ENCODE assay signal across 8 cellular contexts in genomic region chr9:13279284-13280162, GRCh38. TPM values are rescaled to one million over a fixed set of nuclear protein-coding genes. Genes with fewer than 3 reads are reported as not detected.
DNase-seq lines count a peak whose midpoint lies in the region; ATAC-seq and TF ChIP-seq lines count a peak whose summit lies in the region.

A gene with protein sequence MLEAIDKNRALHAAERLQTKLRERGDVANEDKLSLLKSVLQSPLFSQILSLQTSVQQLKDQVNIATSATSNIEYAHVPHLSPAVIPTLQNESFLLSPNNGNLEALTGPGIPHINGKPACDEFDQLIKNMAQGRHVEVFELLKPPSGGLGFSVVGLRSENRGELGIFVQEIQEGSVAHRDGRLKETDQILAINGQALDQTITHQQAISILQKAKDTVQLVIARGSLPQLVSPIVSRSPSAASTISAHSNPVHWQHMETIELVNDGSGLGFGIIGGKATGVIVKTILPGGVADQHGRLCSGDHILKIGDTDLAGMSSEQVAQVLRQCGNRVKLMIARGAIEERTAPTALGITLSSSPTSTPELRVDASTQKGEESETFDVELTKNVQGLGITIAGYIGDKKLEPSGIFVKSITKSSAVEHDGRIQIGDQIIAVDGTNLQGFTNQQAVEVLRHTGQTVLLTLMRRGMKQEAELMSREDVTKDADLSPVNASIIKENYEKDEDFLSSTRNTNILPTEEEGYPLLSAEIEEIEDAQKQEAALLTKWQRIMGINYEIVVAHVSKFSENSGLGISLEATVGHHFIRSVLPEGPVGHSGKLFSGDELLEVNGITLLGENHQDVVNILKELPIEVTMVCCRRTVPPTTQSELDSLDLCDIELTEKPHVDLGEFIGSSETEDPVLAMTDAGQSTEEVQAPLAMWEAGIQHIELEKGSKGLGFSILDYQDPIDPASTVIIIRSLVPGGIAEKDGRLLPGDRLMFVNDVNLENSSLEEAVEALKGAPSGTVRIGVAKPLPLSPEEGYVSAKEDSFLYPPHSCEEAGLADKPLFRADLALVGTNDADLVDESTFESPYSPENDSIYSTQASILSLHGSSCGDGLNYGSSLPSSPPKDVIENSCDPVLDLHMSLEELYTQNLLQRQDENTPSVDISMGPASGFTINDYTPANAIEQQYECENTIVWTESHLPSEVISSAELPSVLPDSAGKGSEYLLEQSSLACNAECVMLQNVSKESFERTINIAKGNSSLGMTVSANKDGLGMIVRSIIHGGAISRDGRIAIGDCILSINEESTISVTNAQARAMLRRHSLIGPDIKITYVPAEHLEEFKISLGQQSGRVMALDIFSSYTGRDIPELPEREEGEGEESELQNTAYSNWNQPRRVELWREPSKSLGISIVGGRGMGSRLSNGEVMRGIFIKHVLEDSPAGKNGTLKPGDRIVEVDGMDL (N-terminal part only) (minus strand): TSS chr9:13279692. CDS start chr9:13250315, 29,377 bp downstream.

- POLR2A ChIA-PET in BJ (lab: Charles Lee) = no interaction called here

- TF ChIP-seq POLR2A in heart left ventricle (IDR thresholded peaks at IDR 0.05) = peak; percentile 49 to 50

- H3K9ac ChIP-seq in parathyroid adenoma = no peak within 1 kb of the TSS

- H2AFZ ChIP-seq in parathyroid adenoma = peak within 1 kb of the TSS; percentile 65

- H3K27ac ChIP-seq in heart left ventricle (peak within 1 kb of the TSS; percentile 90 to 98 (median 96)), parathyroid adenoma (peak within 1 kb of the TSS; percentile 56)

- H3K27me3 ChIP-seq in BJ (ENCODE audit: control insufficient read depth, insufficient read depth, low read length) = no peaks in the 10 kb centered on the region
- H3K27me3 ChIP-seq in heart left ventricle = peaks cover 0 to 4% (median 0%) of the 10 kb centered on the region in 9 donors
- no peaks in the 10 kb centered on the region for H3K27me3 ChIP-seq in parathyroid adenoma (ENCODE audit: control insufficient read depth, insufficient read depth, low read length)

- WGBS in heart left ventricle, 4 donors = 3 to 9% (median 5%) methylated on average over 29 to 82 of the region's 82 CpGs

- ATAC-seq in heart left ventricle (peak; percentile 66 to 93 (median 80)), GM18498 (IDR thresholded peaks at IDR 0.05; ENCODE audit: unreplicated experiment) (no peak), HG02610 (IDR thresholded peaks at IDR 0.05; ENCODE audit: unreplicated experiment) (no peak)
- ATAC-seq in activated CD4-positive, CD25-positive, alpha-beta regulatory T cell treated with anti-CD3 and anti-CD28 coated beads, Interleukin-2, amount 50 U/mL, for 24 hours = no peak

- no peak for DNase-seq in BJ (ENCODE audit: low read depth)
- DNase-seq in NCI-H1092 treated with DMSO at 0.1 percent for 48 hours (lab: John Stamatoyannopoulos, UW) = peak; percentile 88
- peak; percentile 78 for DNase-seq in amniotic epithelial cell (ENCODE audit: low read depth)
- peak; percentile 75 to 83 (median 82) for DNase-seq in heart left ventricle

- intact Hi-C loops in heart left ventricle (cut with DNase I) = loop anchor here in 4 of 10 donors (2.0 to 10.0 kb wide), 3 partner anchors 65 to 77 kb away; no protein-coding TSS in a partner anchor

- H3K4me1 ChIP-seq in heart left ventricle (peaks cover under 1 to 36% (median 18%) of the 10 kb centered on the region in 12 donors), parathyroid adenoma (no peaks in the 10 kb centered on the region)

- H3K36me3 ChIP-seq in BJ (ENCODE audit: control insufficient read depth, insufficient read depth, low read length) (no peaks in the 10 kb centered on the region), heart left ventricle (no peaks in the 10 kb centered on the region), parathyroid adenoma (ENCODE audit: control insufficient read depth, insufficient read depth, low read length) (no peaks in the 10 kb centered on the region)

- CTCF ChIA-PET in BJ (lab: Yijun Ruan, JAX) = no interaction called here

- peak within 1 kb of the TSS; percentile 73 for H3K4me3 ChIP-seq in BJ (ENCODE audit: low read depth, low read length)
- H3K4me3 ChIP-seq in heart left ventricle = peak within 1 kb of the TSS; percentile 53 to 83 (median 75)
- peak within 1 kb of the TSS; percentile 77 for H3K4me3 ChIP-seq in parathyroid adenoma (ENCODE audit: low read depth, low read length)

- H3K79me2 ChIP-seq in parathyroid adenoma = no peaks in the 10 kb centered on the region

- H3K9me3 ChIP-seq in heart left ventricle (no peaks in the 10 kb centered on the region), parathyroid adenoma (ENCODE audit: control insufficient read depth, low read length) (no peaks in the 10 kb centered on the region)

- TF ChIP-seq CTCF in BJ (IDR thresholded peaks at IDR 0.05; ENCODE audit: insufficient read depth, low read depth, low read length) = no peak
- TF ChIP-seq CTCF in heart left ventricle (IDR thresholded peaks at IDR 0.05) = peak in 2 of 12 donors; percentile 3 to 12
- no peak for TF ChIP-seq CTCF in parathyroid adenoma (IDR thresholded peaks at IDR 0.05)

- peak within 1 kb of the TSS; percentile 91 for H3K4me2 ChIP-seq in parathyroid adenoma (ENCODE audit: low read length)

RNA-seq across cellular contexts. Expression of the gene that starts here (rescaled TPM):
- polyA plus RNA-seq in BJ (2011; rRNA removed) (22.0 and 28.6 TPM in 2 replicates), heart left ventricle (10 to 100 TPM; 19.5 to 39.4 TPM)
- polyA minus RNA-seq in BJ (2011; rRNA and poly(A)+ RNA removed) = 20.4 and 20.8 TPM in 2 replicates
- total RNA-seq in heart left ventricle = 100 to 1,000 TPM in 1 of 9 donors, 10 to 100 TPM in 8; 60.7 to 106 (median 69.1) TPM

Comparison
In these comparisons a context has a peak if more than half of its experiments do, and no peak if none do; other contexts are left out.
1. ATAC-seq: peak in heart left ventricle (4 of 4); none in GM18498 (single experiment), activated CD4-positive, CD25-positive, alpha-beta regulatory T cell treated with anti-CD3 and anti-CD28 coated beads, Interleukin-2, amount 50 U/mL, for 24 hours (0 of 2) and HG02610 (single experiment).
2. Peak in every context shown above with its lines, with median percentiles within 50 percentile points of each other: H3K4me3 ChIP-seq.